In the genomic region with DNA sequence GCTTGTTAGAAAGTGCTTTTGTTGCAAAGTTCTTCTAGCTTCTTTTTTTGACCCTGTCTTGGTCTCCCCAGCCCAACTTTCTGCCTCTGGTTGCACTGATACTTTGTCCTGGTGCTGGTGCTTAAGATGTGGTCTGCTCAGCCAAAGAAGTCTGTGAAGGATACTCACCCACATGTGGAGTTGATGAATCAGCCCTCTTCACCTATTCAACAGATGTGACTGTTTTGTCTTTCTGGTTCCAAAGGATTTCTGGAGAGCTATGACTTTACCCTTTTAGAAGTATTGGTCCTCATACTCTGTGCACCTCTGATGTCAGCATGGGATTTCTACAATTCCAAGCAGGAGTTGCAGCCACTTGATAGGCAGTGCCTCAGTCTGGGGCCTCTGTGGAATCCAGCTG, we compare ENCODE assay signal across 25 cellular contexts.
DNase-seq lines count a peak whose midpoint lies in the region; ATAC-seq and TF ChIP-seq lines count a peak whose summit lies in the region.
"Had no signal": no experiment of that assay in that cellular context is flagged by ENCODE, and none has a peak within 500 bp of the region (broad histone marks: within the 10 kb centered on the region; RNA-seq: fewer than 3 reads in every experiment).

No MANE protein-coding gene starts in this region.

- peak overlapping the region; percentile 51 for H2BK20ac ChIP-seq in IMR-90 (ENCODE audit: low read depth, low read length)

- peak overlapping the region; percentile 29; the same call in 1 of the 2 replicates for H3K18ac ChIP-seq in IMR-90 (ENCODE audit: low read depth, low read length)

- peaks cover 5% of the 10 kb centered on the region for H3K4me1 Mint-ChIP-seq in stimulated activated naive CD8-positive, alpha-beta T cell treated with anti-CD3 and anti-CD28 coated beads, Interleukin-15, amount 100 ng/mL, for 72 hours
- H3K4me1 Mint-ChIP-seq in chondrocyte (ENCODE audit: low read depth): peaks cover 40% of the 10 kb centered on the region
- H3K4me1 Mint-ChIP-seq: B cell had no signal

- peaks cover 20% of the 10 kb centered on the region for H3K4me1 ChIP-seq in IMR-90 (ENCODE audit: control insufficient read depth, insufficient read depth, low read length)
- H3K4me1 ChIP-seq: breast epithelium, transverse colon had no signal

- H3K27me3 Mint-ChIP-seq in stimulated activated naive CD8-positive, alpha-beta T cell treated with anti-CD3 and anti-CD28 coated beads, Interleukin-15, amount 100 ng/mL, for 72 hours: no peaks in the 10 kb centered on the region
- H3K27me3 Mint-ChIP-seq in chondrocyte (ENCODE audit: low read depth): no peaks in the 10 kb centered on the region
- H3K27me3 Mint-ChIP-seq: B cell had no signal

- CTCF ChIA-PET in IMR-90 (lab: Yijun Ruan, JAX): interaction anchor here (0.6 to 1.7 kb wide), 3 partner anchors 17 to 418 kb away, joined by 3 to 9 read pairs (median 3); partner anchors contain the start of gene STAG1

- intact Hi-C loops in IMR-90 (cut with micrococcal nuclease): no loop called here

- H4K8ac ChIP-seq in IMR-90 (ENCODE audit: low read depth in 2 of 2, low read length in 2 of 2): peak overlapping the region in 1 of 2 experiments; percentile 77; a peak in 2 of 4 replicates

- peak overlapping the region; percentile 72; the same call in 2 of the 3 replicates for H2BK15ac ChIP-seq in IMR-90 (ENCODE audit: low read depth, low read length)

- H4K91ac ChIP-seq in IMR-90 (ENCODE audit: insufficient read depth, low read depth, low read length): peak overlapping the region; percentile 86; the same call in 1 of the 2 replicates

- peaks cover 15% of the 10 kb centered on the region for H3K36me3 ChIP-seq in IMR-90 (ENCODE audit: control insufficient read depth, insufficient read depth, low read length)
- H3K36me3 ChIP-seq: breast epithelium had no signal

- TF ChIP-seq POLR2A in IMR-90 (IDR thresholded peaks at IDR 0.05; ENCODE audit: low read depth, low read length): no peak

- H3K9ac ChIP-seq in IMR-90 (ENCODE audit: low read depth, low read length): no peak overlapping the region

- peak overlapping the region; percentile 64; the same call in 1 of the 2 replicates for H3K4ac ChIP-seq in IMR-90 (ENCODE audit: low read depth, low read length)

- H2AK5ac ChIP-seq in IMR-90 (ENCODE audit: low read depth, low read length): peak overlapping the region; percentile 48

- no peak overlapping the region for H2AFZ ChIP-seq in IMR-90 (replicated peaks; ENCODE audit: low read length, poor library complexity)

- peak overlapping the region; percentile 39; the same call in 1 of the 2 replicates for H2BK120ac ChIP-seq in IMR-90 (ENCODE audit: low read depth, low read length)

- BruUV-seq in IMR-90 (replicated peaks; lab: Mats Ljungman, UMichigan): no TSS peak

- peak; percentile 41 for ATAC-seq in stimulated activated naive CD8-positive, alpha-beta T cell treated with anti-CD3 and anti-CD28 coated beads, Interleukin-15, Interleukin-2, amounts not matched to agents 100 U/mL and 50 U/mL, for 24 hours
- ATAC-seq in stimulated activated naive CD8-positive, alpha-beta T cell treated with anti-CD3 and anti-CD28 coated beads, Interleukin-15, amount 100 ng/mL, for 72 hours: no peak
- no peak for ATAC-seq in IMR-90 (ENCODE audit: low read depth)
- ATAC-seq: activated T-cell treated with anti-CD3 and anti-CD28 coated beads, Interleukin-2, amount 50 U/mL, for 4 hours; HCT116; right cardiac atrium had no signal

- 0 out of 2 replicates have a peak overlapping the region, but pooled peaks have one; percentile 11 for H3K23ac ChIP-seq in IMR-90 (ENCODE audit: low read depth, low read length)

- no peak overlapping the region for H3K4me2 ChIP-seq in IMR-90 (ENCODE audit: low read depth, low read length)

- no peak overlapping the region for H3K56ac ChIP-seq in IMR-90 (ENCODE audit: extremely low read depth, insufficient read depth, low read length)

- no peak for TF ChIP-seq RAD21 in IMR-90 (IDR thresholded peaks at IDR 0.05; ENCODE audit: low read length)

- no peaks in the 10 kb centered on the region for H4K20me1 ChIP-seq in IMR-90 (ENCODE audit: insufficient read depth, low read length)

- H3K4me3 ChIP-seq in IMR-90 (ENCODE audit: insufficient read depth, low read depth, low read length) (no peak overlapping the region), foreskin fibroblast (ENCODE audit: low read depth in 1 of 2, low read length in 2 of 2) (no peak overlapping the region)
- H3K4me3 ChIP-seq: breast epithelium, transverse colon had no signal

- no peak overlapping the region for H3K4me3 Mint-ChIP-seq in stimulated activated naive CD8-positive, alpha-beta T cell treated with anti-CD3 and anti-CD28 coated beads, Interleukin-15, amount 100 ng/mL, for 72 hours
- H3K4me3 Mint-ChIP-seq in chondrocyte (ENCODE audit: unreplicated experiment): no peak overlapping the region
- H3K4me3 Mint-ChIP-seq: activated T-cell treated with anti-CD3 and anti-CD28 coated beads, Interleukin-2, amount 50 U/mL, for 4 hours; B cell; T-helper 2 cell treated with Interferon-gamma antibody and Interleukin-4, amounts not matched to agents 5 μg/mL and 100 μg/mL, for 36 hours had no signal

- H4K5ac ChIP-seq in IMR-90 (ENCODE audit: low read depth, low read length): peak overlapping the region; percentile 21; the same call in 1 of the 2 replicates

- H3K14ac ChIP-seq in IMR-90 (replicated peaks; ENCODE audit: low read depth, low read length): 0 out of 2 replicates have a peak overlapping the region, but pooled peaks have one; percentile 29

- no peak overlapping the region for H2BK5ac ChIP-seq in IMR-90 (ENCODE audit: low read depth, low read length, poor library complexity, severe bottlenecking)

- no peak for TF ChIP-seq CTCF in IMR-90 (conservative IDR thresholded peaks at IDR 0.05; ENCODE audit: low read depth, low read length)
- TF ChIP-seq CTCF in foreskin fibroblast (IDR thresholded peaks at IDR 0.05; ENCODE audit: low read depth, low read length): no peak
- TF ChIP-seq CTCF in chondrocyte (IDR thresholded peaks at IDR 0.05): no peak

- POLR2A ChIA-PET in IMR-90 (lab: Charles Lee; ENCODE audit: unreplicated experiment): no interaction called here

- no peaks in the 10 kb centered on the region for H3K27me3 ChIP-seq in IMR-90 (ENCODE audit: control insufficient read depth, insufficient read depth, low read length)
- H3K27me3 ChIP-seq: breast epithelium, transverse colon had no signal

- H2AK9ac ChIP-seq in IMR-90 (replicated peaks; ENCODE audit: low read depth, low read length, poor library complexity): no peak overlapping the region

- dilution Hi-C loops in IMR-90 (cut with HindIII; ENCODE audit: low sequenced_read_pairs, unreplicated experiment): no loop called here

- H3K79me1 ChIP-seq in IMR-90 (ENCODE audit: low read depth in 1 of 2, low read length in 2 of 2): peaks cover 0 to 26% of the 10 kb centered on the region in 2 experiments; a peak in 2 of 4 replicates

- H3K27ac Mint-ChIP-seq in stimulated activated naive CD8-positive, alpha-beta T cell treated with anti-CD3 and anti-CD28 coated beads, Interleukin-15, amount 100 ng/mL, for 72 hours: no peak overlapping the region
- H3K27ac Mint-ChIP-seq in chondrocyte (ENCODE audit: unreplicated experiment): no peak overlapping the region
- H3K27ac Mint-ChIP-seq: B cell; T-helper 2 cell treated with Interferon-gamma antibody and Interleukin-4, amounts not matched to agents 5 μg/mL and 100 μg/mL, for 36 hours had no signal

- no peak for DNase-seq in stimulated activated naive CD8-positive, alpha-beta T cell treated with anti-CD3 and anti-CD28 coated beads, Interleukin-15, Interleukin-2, amounts not matched to agents 100 U/mL and 50 U/mL, for 24 hours
- no peak for DNase-seq in stimulated activated naive CD8-positive, alpha-beta T cell treated with anti-CD3 and anti-CD28 coated beads, Interleukin-15, amount 100 ng/mL, for 72 hours
- DNase-seq in IMR-90: peak; percentile 47
- peak; percentile 21 to 61 for DNase-seq in foreskin fibroblast
- no peak for DNase-seq in chondrocyte (ENCODE audit: low spot score)
- no peak for DNase-seq in NCI-H1092 (lab: John Stamatoyannopoulos, UW)
- no peak for DNase-seq in dermis blood vessel endothelial cell
- no peak for DNase-seq in NCI-H2081 (lab: John Stamatoyannopoulos, UW)
- DNase-seq: activated CD4-positive, alpha-beta T cell treated with anti-CD3 and anti-CD28 coated beads for 4 hours; activated T-cell treated with anti-CD3 and anti-CD28 coated beads, Interleukin-2, amount 50 U/mL, for 4 hours; amygdala; COR-L47; mesenchymal stem cell; NCI-H1048; NCI-H1694 treated with DMSO at 0.1 percent for 48 hours; NCI-H2171 treated with DMSO at 0.1 percent for 48 hours; NCI-H510A; posterior cingulate gyrus; right cardiac atrium; stimulated activated CD4-positive, alpha-beta T cell treated with anti-CD3 and anti-CD28 coated beads, Interleukin-2, amount 100 ng/mL, for 24 hours; transverse colon had no signal

- H3K9me3 Mint-ChIP-seq in stimulated activated naive CD8-positive, alpha-beta T cell treated with anti-CD3 and anti-CD28 coated beads, Interleukin-15, amount 100 ng/mL, for 72 hours: no peaks in the 10 kb centered on the region
- no peaks in the 10 kb centered on the region for H3K9me3 Mint-ChIP-seq in chondrocyte (ENCODE audit: low read depth)
- H3K9me3 Mint-ChIP-seq: activated T-cell treated with anti-CD3 and anti-CD28 coated beads, Interleukin-2, amount 50 U/mL, for 4 hours; T-helper 2 cell treated with Interferon-gamma antibody and Interleukin-4, amounts not matched to agents 5 μg/mL and 100 μg/mL, for 36 hours had no signal

- in situ Hi-C loops in IMR-90 (cut with MboI; ENCODE audit: low sequenced_read_pairs): no loop called here

- peaks cover 17% of the 10 kb centered on the region for H3K36me3 Mint-ChIP-seq in chondrocyte (ENCODE audit: low read depth)

- no peaks in the 10 kb centered on the region for H3K9me3 ChIP-seq in IMR-90 (ENCODE audit: control insufficient read depth, insufficient read depth, low read length)
- H3K9me3 ChIP-seq: breast epithelium, transverse colon had no signal

- no peak overlapping the region; the same call in 1 of the 2 replicates for H3K27ac ChIP-seq in IMR-90 (ENCODE audit: insufficient read depth, low read length)
- H3K27ac ChIP-seq: breast epithelium, transverse colon had no signal

- H3K9me1 ChIP-seq in IMR-90 (ENCODE audit: insufficient read depth, low read length): peaks cover 29% of the 10 kb centered on the region

TF ChIP-seq in IMR-90, 13 proteins besides CTCF, POLR2A, EP300 and RAD21 (continues in another document):
- TF ChIP-seq SMC3 (IDR thresholded peaks at IDR 0.05; ENCODE audit: low read depth, low read length) (no peak), FOS (IDR thresholded peaks at IDR 0.05; ENCODE audit: low read depth, low read length) (no peak), RCOR1 (IDR thresholded peaks at IDR 0.05; ENCODE audit: insufficient replicate concordance, low read length) (no peak), MAZ (IDR thresholded peaks at IDR 0.05; ENCODE audit: borderline replicate concordance, low read depth, low read length) (no peak)
- TF ChIP-seq, protein P1, sequence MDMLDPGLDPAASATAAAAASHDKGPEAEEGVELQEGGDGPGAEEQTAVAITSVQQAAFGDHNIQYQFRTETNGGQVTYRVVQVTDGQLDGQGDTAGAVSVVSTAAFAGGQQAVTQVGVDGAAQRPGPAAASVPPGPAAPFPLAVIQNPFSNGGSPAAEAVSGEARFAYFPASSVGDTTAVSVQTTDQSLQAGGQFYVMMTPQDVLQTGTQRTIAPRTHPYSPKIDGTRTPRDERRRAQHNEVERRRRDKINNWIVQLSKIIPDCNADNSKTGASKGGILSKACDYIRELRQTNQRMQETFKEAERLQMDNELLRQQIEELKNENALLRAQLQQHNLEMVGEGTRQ (IDR thresholded peaks at IDR 0.05; ENCODE audit: low read depth, low read length): no peak

Comparison
In these comparisons a context has a peak if more than half of its experiments do, and no peak if none do; other contexts are left out.
1. DNase-seq: peak in IMR-90 (single experiment) and foreskin fibroblast (2 of 2); none in stimulated activated naive CD8-positive, alpha-beta T cell treated with anti-CD3 and anti-CD28 coated beads, Interleukin-15, Interleukin-2, amounts not matched to agents 100 U/mL and 50 U/mL, for 24 hours (single experiment), stimulated activated naive CD8-positive, alpha-beta T cell treated with anti-CD3 and anti-CD28 coated beads, Interleukin-15, amount 100 ng/mL, for 72 hours (0 of 2), chondrocyte (single experiment), NCI-H1092 (single experiment), dermis blood vessel endothelial cell (single experiment) and NCI-H2081 (0 of 2).